Comparison of ENCODE assay signal across 22 cellular contexts in genomic region chr22:43627485-43628252, GRCh38.
"Had no signal": no experiment of that assay in that cellular context is flagged by ENCODE, and none has a peak within 500 bp of the region (broad histone marks: within the 10 kb centered on the region; RNA-seq: fewer than 3 reads in every experiment).

No MANE protein-coding gene starts in this region.

- DNase-seq: effector CD8-positive, alpha-beta T cell; foreskin melanocyte; glutamatergic neuron; hippocampal formation; left lung; mesenchymal stem cell; mucosa of descending colon; naive B cell; psoas muscle; spleen; stimulated activated CD4-positive, alpha-beta T cell treated with anti-CD3 and anti-CD28 coated beads, Interleukin-4, amount 100 ng/mL, for 4 hours; transverse colon; upper lobe of right lung had no signal

- H3K36me3 ChIP-seq: heart right ventricle, left lung, spleen, suprapubic skin, transverse colon, upper lobe of right lung, vagina had no signal

- H3K27ac ChIP-seq: esophagus muscularis mucosa, heart right ventricle, left lung, psoas muscle, skin epidermis, spleen, suprapubic skin, transverse colon, upper lobe of right lung, vagina had no signal

- H3K27me3 ChIP-seq: esophagus muscularis mucosa, heart right ventricle, left lung, spleen, suprapubic skin, transverse colon, upper lobe of right lung, vagina had no signal

- H3K9me3 ChIP-seq: esophagus muscularis mucosa, heart right ventricle, left lung, mucosa of descending colon, psoas muscle, spleen, suprapubic skin, transverse colon, upper lobe of right lung, vagina had no signal

- H3K4me1 ChIP-seq: esophagus muscularis mucosa, heart right ventricle, left lung, psoas muscle, spleen, suprapubic skin, transverse colon, upper lobe of right lung, vagina had no signal

- H3K4me3 ChIP-seq: esophagus muscularis mucosa, heart right ventricle, left lung, mucosa of descending colon, psoas muscle, skin epidermis, spleen, suprapubic skin, transverse colon, upper lobe of right lung, vagina had no signal

- FAIRE-seq: colon, endothelial cell of umbilical vein, islet of Langerhans had no signal

- ATAC-seq: left lung; mucosa of descending colon; psoas muscle; stimulated activated memory B cell treated with anti-CD40 and anti-IgM and Interleukin-4, amounts not matched to agents 10 μg/mL and 1 μg/mL and 100 μg/mL, for 72 hours; upper lobe of right lung had no signal
